In genomic region chr10:25177093-25177753, GRCh38 we compare ENCODE assay signal across 15 cellular contexts. TPM values are rescaled to one million over a fixed set of nuclear protein-coding genes. Genes with fewer than 3 reads are reported as not detected.
A peak's percentile ranks its signal among the peaks of the same experiment; 100 is the strongest.
DNase-seq lines count a peak whose midpoint lies in the region; ATAC-seq, FAIRE-seq and TF ChIP-seq lines count a peak whose summit lies in the region.
"Had no signal": no experiment of that assay in that cellular context is flagged by ENCODE, and none has a peak within 500 bp of the region (broad histone marks: within the 10 kb centered on the region; RNA-seq: fewer than 3 reads in every experiment).

No MANE protein-coding gene starts in this region.

- TF ChIP-seq RAD21 in H1 (IDR thresholded peaks at IDR 0.05 in 1 of 2, conservative IDR thresholded peaks at IDR 0.05 in 1 of 2; ENCODE audit: low read depth in 2 of 2, low read length in 2 of 2) = no peak

- no peak overlapping the region for H4K8ac ChIP-seq in H1 (ENCODE audit: extremely low read depth, insufficient read depth, low read length)

- H4K5ac ChIP-seq in H1 (ENCODE audit: insufficient read length, low read depth, low read length) = no peak overlapping the region

- H3K27ac Mint-ChIP-seq in nephron progenitor cell (no peak overlapping the region), type B pancreatic cell (no peak overlapping the region)

- no peak overlapping the region for H2BK120ac ChIP-seq in H1 (replicated peaks; ENCODE audit: low read depth, low read length)

- H3K9ac ChIP-seq in H1 (replicated peaks in 1 of 4; ENCODE audit: extremely low read depth in 1 of 4, low read depth in 3 of 4, low read length in 3 of 4) = no peak overlapping the region

- H3K23ac ChIP-seq in H1 (ENCODE audit: insufficient read length) = no peak overlapping the region

- DNase-seq in NCI-H82 (lab: John Stamatoyannopoulos, UW) (peak; percentile 76), NCI-H82 treated with DMSO at 0.1 percent for 48 hours (lab: John Stamatoyannopoulos, UW; ENCODE audit: unreplicated experiment) (no peak), H1 (ENCODE audit: low read depth in 1 of 2, low spot score in 2 of 2) (no peak), nephron progenitor cell (no peak), type B pancreatic cell (ENCODE audit: extremely low spot score, unreplicated experiment) (no peak), DMS 273 treated with DMSO at 0.1 percent for 48 hours (lab: John Stamatoyannopoulos, UW) (no peak)
- DNase-seq: 8988T; left ventricle myocardium superior; stimulated activated CD4-positive, alpha-beta T cell treated with anti-CD3 and anti-CD28 coated beads, Interleukin-4, amount 100 ng/mL, for 24 hours had no signal

- no peaks in the 10 kb centered on the region for H3K36me3 Mint-ChIP-seq in nephron progenitor cell (ENCODE audit: low read depth)
- H3K36me3 Mint-ChIP-seq in type B pancreatic cell = no peaks in the 10 kb centered on the region

- peak overlapping the region; percentile 92; the same call in 1 of the 2 replicates for H2AFZ ChIP-seq in H1 (ENCODE audit: low read length)

- no peaks in the 10 kb centered on the region for H3K9me3 Mint-ChIP-seq in nephron progenitor cell
- H3K9me3 Mint-ChIP-seq in type B pancreatic cell = no peaks in the 10 kb centered on the region

- WGBS in H1 (ENCODE audit: extremely low coverage in 1 of 2, insufficient coverage in 1 of 2, insufficient read length in 1 of 2, insufficient replicate concordance in 2 of 2, low coverage in 1 of 2, low lambda C conversion rate in 2 of 2, missing lambda C conversion rate in 1 of 2), 2 experiments = 53% methylated on average over 2 of the region's 2 CpGs; no CpG with 5 or more reads in 1 of the 2 experiments

- FAIRE-seq in H1 (lab: Jason Lieb, UNC) = no peak
- FAIRE-seq: G401.6 had no signal

- H3K79me2 ChIP-seq in H1 (ENCODE audit: control insufficient read depth in 1 of 2, insufficient read depth in 2 of 2, low read length in 2 of 2) = no peaks in the 10 kb centered on the region

- no peak overlapping the region for H3K27ac ChIP-seq in H1 (ENCODE audit: low read depth, low read length)
- H3K27ac ChIP-seq: cardiac muscle cell, gastroesophageal sphincter, suprapubic skin had no signal

- H3K36me3 ChIP-seq in H1 (ENCODE audit: control insufficient read depth in 2 of 4, insufficient read depth in 4 of 4, low read length in 3 of 4) = no peaks in the 10 kb centered on the region
- H3K36me3 ChIP-seq: cardiac muscle cell, gastroesophageal sphincter, suprapubic skin had no signal

- peak overlapping the region; percentile 87 to 99 for H3K4me2 ChIP-seq in H1 (ENCODE audit: insufficient read depth in 1 of 2, low read depth in 2 of 2, low read length in 2 of 2)

- CTCF ChIA-PET in H1 (lab: Charles Lee; ENCODE audit: partially characterized antibody) = interaction anchor here (1.0 to 4.0 kb wide), 2 partner anchors 11 to 65 kb away, joined by 3 to 16 read pairs; no protein-coding TSS in a partner anchor

- H3K9me3 ChIP-seq in H1 (ENCODE audit: insufficient read depth in 2 of 2, low read depth in 1 of 2, low read length in 1 of 2) = no peaks in the 10 kb centered on the region
- H3K9me3 ChIP-seq: gastroesophageal sphincter, suprapubic skin had no signal

- no peak overlapping the region for H2BK5ac ChIP-seq in H1 (ENCODE audit: low read depth, low read length)

- TF ChIP-seq POLR2A in H1 (IDR thresholded peaks at IDR 0.05; ENCODE audit: control extremely low read depth in 1 of 2, low read depth in 2 of 2, low read length in 2 of 2) = no peak

- H2AK5ac ChIP-seq in H1 (ENCODE audit: low read depth, low read length) = no peak overlapping the region

- H3K4me1 ChIP-seq in H1 (replicated peaks in 1 of 4; ENCODE audit: control insufficient read depth in 3 of 4, insufficient read depth in 4 of 4, low read length in 3 of 4) = peaks cover 0 to 8% (median 5%) of the 10 kb centered on the region in 4 experiments; a peak in 6 of 7 replicates

- H3K14ac ChIP-seq in H1 (ENCODE audit: insufficient read length) = no peak overlapping the region

- H3K4me3 Mint-ChIP-seq in nephron progenitor cell (peak overlapping the region; percentile 88), type B pancreatic cell (peak overlapping the region; percentile 80)

- H3K56ac ChIP-seq in H1 (replicated peaks; ENCODE audit: insufficient read length, low read depth, low read length) = no peak overlapping the region

- H3K27me3 ChIP-seq in H1 (replicated peaks in 1 of 4; ENCODE audit: control insufficient read depth in 3 of 4, extremely low read depth in 1 of 4, insufficient read depth in 3 of 4, low read length in 3 of 4) = peaks cover 7 to 28% (median 27%) of the 10 kb centered on the region in 4 experiments; a peak in 6 of 7 replicates

- no peak overlapping the region for H2BK12ac ChIP-seq in H1 (ENCODE audit: low read depth, low read length)

- ATAC-seq in GM19351 (IDR thresholded peaks at IDR 0.05; ENCODE audit: unreplicated experiment) (no peak), HG02840 (IDR thresholded peaks at IDR 0.05; ENCODE audit: low FRiP score, unreplicated experiment) (no peak)
- ATAC-seq: gastroesophageal sphincter, left ventricle myocardium superior had no signal

- peaks cover 22% of the 10 kb centered on the region; the same call in 1 of the 2 replicates for H3K23me2 ChIP-seq in H1 (ENCODE audit: low read depth, low read length)

- peaks cover 0 to 7% of the 10 kb centered on the region in 2 experiments for H4K20me1 ChIP-seq in H1 (replicated peaks in 1 of 2; ENCODE audit: control insufficient read depth in 1 of 2, insufficient read depth in 2 of 2, low read length in 2 of 2)

- no peaks in the 10 kb centered on the region for H3K79me1 ChIP-seq in H1 (ENCODE audit: low read depth, low read length)

- no peak overlapping the region for H4K91ac ChIP-seq in H1 (replicated peaks; ENCODE audit: insufficient read length, low read length)

- H3K27me3 Mint-ChIP-seq in nephron progenitor cell (ENCODE audit: low read depth, poor library complexity) (peaks cover 68% of the 10 kb centered on the region), type B pancreatic cell (peaks cover 79% of the 10 kb centered on the region)

- no peak overlapping the region for H3K4ac ChIP-seq in H1 (replicated peaks; ENCODE audit: insufficient read length, low read depth, low read length)

- POLR2A ChIA-PET in H1 (lab: Charles Lee; ENCODE audit: partially characterized antibody) = no interaction called here

- TF ChIP-seq CTCF in H1 (IDR thresholded peaks at IDR 0.05; ENCODE audit: control extremely low read depth in 1 of 3, insufficient read depth in 1 of 3, low read depth in 1 of 3, low read length in 3 of 3) (no peak), nephron progenitor cell (IDR thresholded peaks at IDR 0.05) (no peak), type B pancreatic cell (conservative IDR thresholded peaks at IDR 0.05) (no peak)

- TF ChIP-seq EP300 in H1 (IDR thresholded peaks at IDR 0.05; ENCODE audit: borderline replicate concordance in 1 of 2, low read depth in 2 of 2, low read length in 2 of 2) = no peak

- no peak overlapping the region for H2BK15ac ChIP-seq in H1 (ENCODE audit: low read length)

- peaks cover 12% of the 10 kb centered on the region for H3K4me1 Mint-ChIP-seq in nephron progenitor cell
- no peaks in the 10 kb centered on the region for H3K4me1 Mint-ChIP-seq in type B pancreatic cell (ENCODE audit: unreplicated experiment)

- H3K4me3 ChIP-seq in H1 (ENCODE audit: extremely low read depth in 1 of 4, insufficient read depth in 2 of 4, low read depth in 3 of 4, low read length in 4 of 4) = peak overlapping the region; percentile 63 to 93 (median 74); a peak in 7 of 8 replicates
- H3K4me3 ChIP-seq: gastroesophageal sphincter, suprapubic skin had no signal

- H3K18ac ChIP-seq in H1 (ENCODE audit: extremely low read depth, low read length) = no peak overlapping the region

- no peak overlapping the region for H2BK20ac ChIP-seq in H1 (ENCODE audit: low read length)

TF ChIP-seq in H1, 55 proteins besides CTCF, POLR2A, EP300 and RAD21:
- TF ChIP-seq POU5F1 (IDR thresholded peaks at IDR 0.05; ENCODE audit: low read depth, low read length) (no peak), ASH2L (IDR thresholded peaks at IDR 0.05; ENCODE audit: low read length) (no peak), GABPA (IDR thresholded peaks at IDR 0.05; ENCODE audit: borderline replicate concordance, insufficient read depth, low read length) (no peak), EZH2 (IDR thresholded peaks at IDR 0.05; ENCODE audit: low read depth, low read length, severe bottlenecking) (no peak), TEAD4 (IDR thresholded peaks at IDR 0.05; ENCODE audit: low read depth, low read length) (no peak), RNF2 (IDR thresholded peaks at IDR 0.05; ENCODE audit: borderline replicate concordance, low read depth, low read length, missing control alignments, poor library complexity, severe bottlenecking) (no peak), BACH1 (IDR thresholded peaks at IDR 0.05; ENCODE audit: low read length) (no peak), SIRT6 (IDR thresholded peaks at IDR 0.05; ENCODE audit: low read length) (no peak)

RNA-seq across cellular contexts. Expression of gene GPR158, which starts 2.4 kb away (rescaled TPM):
- 0.78 and 0.86 TPM in 2 replicates for total RNA-seq in H1 (2021; fragmentation: NEBNext Ultra II Directional; extraction: Animal tissue kit (Norgen Biotek cat#: 25700))
- 0.11 and 0.14 TPM in 2 replicates for polyA plus RNA-seq in H1 (2011; rRNA removed)
- polyA plus RNA-seq in H1 (2011; cell fraction: cytosol; rRNA removed) = 0.19 TPM
- 0.30 TPM for polyA plus RNA-seq in H1 (2011; cell fraction: nucleus; rRNA removed)
- polyA plus RNA-seq in H1 (2012, experiment 1 of 2) = 0.16 to 0.20 TPM (median 0.18 TPM) in 4 replicates
- 0.04 TPM for polyA plus RNA-seq in H1 (2012, experiment 2 of 2)
- polyA plus RNA-seq in H1 (2013, experiment 1 of 2) = 0.30 TPM
- polyA plus RNA-seq in H1 (2013, experiment 2 of 2) = 0.26 TPM
- polyA minus RNA-seq in H1 (2011; rRNA and poly(A)+ RNA removed) = 0.60 and 0.68 TPM in 2 replicates
- polyA minus RNA-seq in H1 (2011; cell fraction: cytosol; rRNA and poly(A)+ RNA removed) = 0.37 TPM
- polyA minus RNA-seq in H1 (2011; cell fraction: nucleus; rRNA and poly(A)+ RNA removed) = 2.1 TPM
- 2.5 and 3.6 TPM in 2 replicates for total RNA-seq in type B pancreatic cell (ENCODE audit: low replicate concordance)
- total RNA-seq: left ventricle myocardium superior had no signal
